In genomic region chr1:25774206-25774804, GRCh38 we compare ENCODE assay signal across 13 cellular contexts. TPM values are rescaled to one million over a fixed set of nuclear protein-coding genes. Genes with fewer than 3 reads are reported as not detected.
DNase-seq lines count a peak whose midpoint lies in the region; ATAC-seq and TF ChIP-seq lines count a peak whose summit lies in the region.
"Had no signal": no experiment of that assay in that cellular context is flagged by ENCODE, and none has a peak within 500 bp of the region (broad histone marks: within the 10 kb centered on the region; RNA-seq: fewer than 3 reads in every experiment).

No MANE protein-coding gene starts in this region.

- WGBS in stomach, 5 donors: 45 to 65% (median 54%) methylated on average over 9 to 13 of the region's 13 CpGs

- TF ChIP-seq POLR2A in stomach (IDR thresholded peaks at IDR 0.05): no peak
- no peak for TF ChIP-seq POLR2A in Peyer's patch (IDR thresholded peaks at IDR 0.05)

- ATAC-seq in left cardiac atrium (no peak), HG03175 (IDR thresholded peaks at IDR 0.05; ENCODE audit: unreplicated experiment) (no peak)
- ATAC-seq: sciatic nerve had no signal

- H3K36me3 ChIP-seq in cardiac muscle cell: peaks cover 5% of the 10 kb centered on the region
- peaks cover 0 to 34% (median 15%) of the 10 kb centered on the region in 4 donors for H3K36me3 ChIP-seq in stomach
- no peaks in the 10 kb centered on the region for H3K36me3 ChIP-seq in Peyer's patch
- H3K36me3 ChIP-seq: breast epithelium had no signal

- H3K9me3 ChIP-seq in cardiac muscle cell (ENCODE audit: low read depth) (no peaks in the 10 kb centered on the region), stomach (no peaks in the 10 kb centered on the region), Peyer's patch (no peaks in the 10 kb centered on the region)
- H3K9me3 ChIP-seq: breast epithelium, testis had no signal

- no peak overlapping the region for H3K4me3 ChIP-seq in cardiac muscle cell
- no peak overlapping the region for H3K4me3 ChIP-seq in stomach
- H3K4me3 ChIP-seq in Peyer's patch: no peak overlapping the region
- H3K4me3 ChIP-seq: breast epithelium, testis had no signal

- intact Hi-C loops in left cardiac atrium (cut with DNase I) (no loop called here), stomach (cut with DNase I; ENCODE audit: low total_unique reads) (no loop called here)

- no peak for TF ChIP-seq EP300 in stomach (IDR thresholded peaks at IDR 0.05)

- peaks cover 57% of the 10 kb centered on the region for H3K4me1 ChIP-seq in cardiac muscle cell (ENCODE audit: low read depth)
- H3K4me1 ChIP-seq in stomach: peaks cover 52 to 70% (median 65%) of the 10 kb centered on the region in 4 donors
- H3K4me1 ChIP-seq in Peyer's patch: peaks cover 0 to 20% (median 11%) of the 10 kb centered on the region in 4 donors

- no peak for TF ChIP-seq CTCF in cardiac muscle cell (IDR thresholded peaks at IDR 0.05; ENCODE audit: low read depth, low read length)
- no peak for TF ChIP-seq CTCF in stomach (IDR thresholded peaks at IDR 0.05)
- TF ChIP-seq CTCF in Peyer's patch (IDR thresholded peaks at IDR 0.05): no peak

- DNase-seq in cardiac muscle cell (ENCODE audit: low read depth in 1 of 2, low spot score in 1 of 2) (no peak), left cardiac atrium (no peak), NCI-H69 (lab: John Stamatoyannopoulos, UW) (peak; percentile 56), cerebellum (ENCODE audit: low spot score) (peak; percentile 32), stomach (no peak), Peyer's patch (no peak), AML-193 (lab: John Stamatoyannopoulos, UW) (no peak)
- DNase-seq: left colon, NCI-H187, testis had no signal

- H3K27me3 ChIP-seq in cardiac muscle cell: no peaks in the 10 kb centered on the region
- no peaks in the 10 kb centered on the region for H3K27me3 ChIP-seq in stomach
- H3K27me3 ChIP-seq in Peyer's patch: no peaks in the 10 kb centered on the region
- H3K27me3 ChIP-seq: breast epithelium, testis had no signal

- H3K27ac ChIP-seq in cardiac muscle cell (peak overlapping the region; percentile 62), stomach (peak overlapping the region; percentile 80 to 89 (median 82)), Peyer's patch (peak overlapping the region in 1 of 4 donors; percentile 73)
- H3K27ac ChIP-seq: breast epithelium, testis had no signal

RNA-seq across cellular contexts. Expression of gene SELENON, which starts 25.7 kb away (rescaled TPM):
- total RNA-seq in cardiac muscle cell (97.3 and 123 TPM in 2 replicates), left cardiac atrium (10 to 100 TPM; 43.9 to 50.7 TPM), cerebellum (21.6 TPM), stomach (10 to 100 TPM in 4 of 5 donors, 1 to 10 TPM in 1; 1.7 to 81.1 (median 18.3) TPM), Peyer's patch (10 to 100 TPM; 16.1 to 30.1 (median 22.0) TPM)
- polyA plus RNA-seq in cardiac muscle cell (111 and 130 TPM in 2 replicates), stomach (10 to 100 TPM in 2 of 3 donors, 1 to 10 TPM in 1; 9.5 to 29.4 (median 21.7) TPM)

RNA-seq across cellular contexts. Expression of gene MTFR1L, which starts 45.4 kb away (rescaled TPM):
- total RNA-seq in cardiac muscle cell: 158 and 197 TPM in 2 replicates
- polyA plus RNA-seq in cardiac muscle cell: 251 and 266 TPM in 2 replicates
- total RNA-seq in left cardiac atrium: 100 to 1,000 TPM; 126 to 139 TPM
- total RNA-seq in cerebellum: 39.0 TPM
- 100 to 1,000 TPM in 3 of 5 donors, 10 to 100 TPM in 2; 39.3 to 301 (median 107) TPM for total RNA-seq in stomach
- 10 to 100 TPM; 41.1 to 52.4 (median 49.5) TPM for polyA plus RNA-seq in stomach
- total RNA-seq in Peyer's patch: 100 to 1,000 TPM; 122 to 173 (median 131) TPM

Comparison
In these comparisons a context has a peak if more than half of its experiments do, and no peak if none do; other contexts are left out.
1. DNase-seq: peak in NCI-H69 (single experiment) and cerebellum (single experiment); none in cardiac muscle cell (0 of 2), left cardiac atrium (single experiment), stomach (single experiment), Peyer's patch (0 of 3) and AML-193 (0 of 2).